In genomic region chr6:27251672-27252251, GRCh38 we compare ENCODE assay signal across 8 cellular contexts. TPM values are rescaled to one million over a fixed set of nuclear protein-coding genes. Genes with fewer than 3 reads are reported as not detected.
DNase-seq lines count a peak whose midpoint lies in the region; ATAC-seq and TF ChIP-seq lines count a peak whose summit lies in the region.

No MANE protein-coding gene starts in this region.

- peak overlapping the region; percentile 75 for H3K9ac ChIP-seq in HUES48 (ENCODE audit: low read depth, low read length)

- TF ChIP-seq CTCF in RWPE2 (IDR thresholded peaks at IDR 0.05; ENCODE audit: poor library complexity, severe bottlenecking) (peak; percentile 68), heart right ventricle (IDR thresholded peaks at IDR 0.05) (peak in 1 of 9 donors; percentile 22)

- H3K27me3 Mint-ChIP-seq in activated naive CD4-positive, alpha-beta T cell treated with anti-CD3 and anti-CD28 coated beads for 36 hours (ENCODE audit: low read depth), result peaks cover 63% of the 10 kb centered on the region

- 3 to 4% methylated on average over 44 of the region's 44 CpGs for WGBS in heart right ventricle, 2 donors

- H3K27ac ChIP-seq in HUES48 (ENCODE audit: low read depth, low read length) (peak overlapping the region; percentile 80), RWPE2 (ENCODE audit: poor library complexity, severe bottlenecking) (peak overlapping the region; percentile 29), heart right ventricle (peak overlapping the region in 1 of 10 donors; percentile 21)

- intact Hi-C loops in activated naive CD4-positive, alpha-beta T cell treated with anti-CD3 and anti-CD28 coated beads for 36 hours (cut with micrococcal nuclease), result loop anchor here (1.0 to 2.0 kb wide), 4 partner anchors 16 to 221 kb away; partner anchors contain the start of gene ZNF184
- intact Hi-C loops in heart right ventricle (cut with DNase I) (no loop called here), sciatic nerve (cut with DNase I) (no loop called here)

- H3K4me3 ChIP-seq in HUES48 (ENCODE audit: low read depth, low read length) (peak overlapping the region; percentile 96), RWPE2 (ENCODE audit: severe bottlenecking) (peak overlapping the region; percentile 69), heart right ventricle (peak overlapping the region in 9 of 10 donors; percentile 24 to 48 (median 42))

- H3K4me3 Mint-ChIP-seq in activated naive CD4-positive, alpha-beta T cell treated with anti-CD3 and anti-CD28 coated beads for 36 hours, result peak overlapping the region; percentile 89

- H3K9me3 Mint-ChIP-seq in activated naive CD4-positive, alpha-beta T cell treated with anti-CD3 and anti-CD28 coated beads for 36 hours, result no peaks in the 10 kb centered on the region

- CTCF ChIA-PET in activated naive CD4-positive, alpha-beta T cell treated with anti-CD3 and anti-CD28 coated beads for 36 hours (lab: Charles Lee), result interaction anchor here (0.5 to 1.2 kb wide), 5 partner anchors 14 to 503 kb away, joined by 3 to 4 read pairs (median 3); no protein-coding TSS in a partner anchor

- H3K9me3 ChIP-seq in HUES48 (ENCODE audit: control insufficient read depth, insufficient read depth, low read length) (no peaks in the 10 kb centered on the region), RWPE2 (ENCODE audit: severe bottlenecking) (no peaks in the 10 kb centered on the region), heart right ventricle (no peaks in the 10 kb centered on the region)

- peaks cover 9% of the 10 kb centered on the region for H3K4me1 Mint-ChIP-seq in activated naive CD4-positive, alpha-beta T cell treated with anti-CD3 and anti-CD28 coated beads for 36 hours (ENCODE audit: low read depth)

- no peaks in the 10 kb centered on the region for H3K36me3 Mint-ChIP-seq in activated naive CD4-positive, alpha-beta T cell treated with anti-CD3 and anti-CD28 coated beads for 36 hours (ENCODE audit: low read depth)

- H3K27me3 ChIP-seq in HUES48 (ENCODE audit: control insufficient read depth, insufficient read depth, low read length), result peaks cover 12% of the 10 kb centered on the region
- no peaks in the 10 kb centered on the region for H3K27me3 ChIP-seq in RWPE2 (ENCODE audit: insufficient read depth, poor library complexity, severe bottlenecking)
- peaks cover 17 to 100% (median 96%) of the 10 kb centered on the region in 7 donors for H3K27me3 ChIP-seq in heart right ventricle

- H3K4me1 ChIP-seq in HUES48 (ENCODE audit: control insufficient read depth, insufficient read depth, low read length) (peaks cover 4% of the 10 kb centered on the region; the same call in 1 of the 2 replicates), RWPE2 (ENCODE audit: insufficient read depth, poor library complexity, severe bottlenecking) (no peaks in the 10 kb centered on the region), heart right ventricle (peaks cover 0 to 16% (median 12%) of the 10 kb centered on the region in 9 donors)

- H3K27ac Mint-ChIP-seq in activated naive CD4-positive, alpha-beta T cell treated with anti-CD3 and anti-CD28 coated beads for 36 hours, result no peak overlapping the region

- ATAC-seq in GM21390 (IDR thresholded peaks at IDR 0.05; ENCODE audit: unreplicated experiment) (peak; percentile 80), RWPE2 (ENCODE audit: low read depth) (peak; percentile 84), heart right ventricle (peak in 7 of 8 donors; percentile 30 to 64 (median 39)), sciatic nerve (peak; percentile 62)

- no peaks in the 10 kb centered on the region for H3K36me3 ChIP-seq in HUES48 (ENCODE audit: control insufficient read depth, insufficient read depth, low read length)
- no peaks in the 10 kb centered on the region for H3K36me3 ChIP-seq in RWPE2 (ENCODE audit: low read depth)
- H3K36me3 ChIP-seq in heart right ventricle, result no peaks in the 10 kb centered on the region

- DNase-seq in DMS114 treated with DMSO at 0.1 percent for 48 hours (lab: John Stamatoyannopoulos, UW; ENCODE audit: unreplicated experiment), result peak; percentile 85
- peak; percentile 91 for DNase-seq in RWPE2 (ENCODE audit: low spot score)
- peak; percentile 86 for DNase-seq in activated naive CD4-positive, alpha-beta T cell treated with anti-CD3 and anti-CD28 coated beads for 36 hours
- DNase-seq in heart right ventricle, result peak in 1 of 2 donors; percentile 17
- DNase-seq in sciatic nerve (ENCODE audit: low spot score), result peak; percentile 61
- no peak for DNase-seq in medulla oblongata (ENCODE audit: extremely low spot score)

RNA-seq across cellular contexts. Expression of gene PRSS16, which starts 4.3 kb away (rescaled TPM):
- 1 to 10 TPM; 1.3 to 1.4 TPM for total RNA-seq in activated naive CD4-positive, alpha-beta T cell treated with anti-CD3 and anti-CD28 coated beads for 36 hours
- total RNA-seq in heart right ventricle (under 1 TPM in 2 of 10 donors, not detected in 8; 0.23 to 0.57 TPM), sciatic nerve (0.67 TPM)
- not detected for polyA plus RNA-seq in heart right ventricle

Comparison
In these comparisons a context has a peak if more than half of its experiments do, and no peak if none do; other contexts are left out.
1. H3K4me3 ChIP-seq: peak in every context shown above with its lines; median percentile 96 in HUES48; 69 in RWPE2; 42 in heart right ventricle.